ENCODE assay signal across 1 cellular context in genomic region chr5:126503602-126504104, GRCh38.
TF ChIP-seq lines count a peak whose summit lies in the region.

No MANE protein-coding gene starts in this region.

TF ChIP-seq in K562, 482 proteins besides CTCF, POLR2A, EP300 and RAD21 (continued from another document):
- no peak for TF ChIP-seq ZNF449 (CRISPR knock-in tag; IDR thresholded peaks at IDR 0.05)
